Comparison of ENCODE assay signal across 1 cellular context in genomic region chr13:30908416-30908980, GRCh38.
TF ChIP-seq lines count a peak whose summit lies in the region.

No MANE protein-coding gene starts in this region.

TF ChIP-seq in IMR-90, 13 proteins besides CTCF, POLR2A, EP300 and RAD21 (continued from another document):
- TF ChIP-seq USF2 (IDR thresholded peaks at IDR 0.05; ENCODE audit: low read depth, low read length) = no peak
- no peak for TF ChIP-seq RFX5 (IDR thresholded peaks at IDR 0.05; ENCODE audit: low read depth, low read length)
- TF ChIP-seq MAZ (IDR thresholded peaks at IDR 0.05; ENCODE audit: borderline replicate concordance, low read depth, low read length) = no peak
- TF ChIP-seq MXI1 (IDR thresholded peaks at IDR 0.05; ENCODE audit: borderline replicate concordance, low read depth, low read length) = no peak
- TF ChIP-seq ELK1 (IDR thresholded peaks at IDR 0.05; ENCODE audit: borderline replicate concordance, low read depth, low read length) = no peak
- TF ChIP-seq CHD1 (IDR thresholded peaks at IDR 0.05; ENCODE audit: low read depth, low read length) = no peak
- TF ChIP-seq FOS (IDR thresholded peaks at IDR 0.05; ENCODE audit: low read depth, low read length) = no peak
- TF ChIP-seq NFE2L2 (IDR thresholded peaks at IDR 0.05; ENCODE audit: low read depth, low read length) = no peak
- TF ChIP-seq CEBPB (IDR thresholded peaks at IDR 0.05; ENCODE audit: low read depth, low read length) = no peak
- no peak for TF ChIP-seq BHLHE40 (IDR thresholded peaks at IDR 0.05; ENCODE audit: low read depth, low read length)
- no peak for TF ChIP-seq SMC3 (IDR thresholded peaks at IDR 0.05; ENCODE audit: low read depth, low read length)
